8 cellular contexts compared by ENCODE assay signal in genomic region chr16:23453338-23454052, GRCh38. TPM values are rescaled to one million over a fixed set of nuclear protein-coding genes. Genes with fewer than 3 reads are reported as not detected.
DNase-seq lines count a peak whose midpoint lies in the region; ATAC-seq and TF ChIP-seq lines count a peak whose summit lies in the region.

No MANE protein-coding gene starts in this region.

- peak overlapping the region; percentile 51 for H3K27ac ChIP-seq in RWPE2 (ENCODE audit: poor library complexity, severe bottlenecking)

- peak overlapping the region; percentile 55 for H3K4me3 ChIP-seq in RWPE2 (ENCODE audit: severe bottlenecking)
- H3K4me3 ChIP-seq in fibroblast of the aortic adventitia (ENCODE audit: low read depth, low read length): peak overlapping the region; percentile 93
- H3K4me3 ChIP-seq in retinal pigment epithelial cell (ENCODE audit: low read length): peak overlapping the region; percentile 95

- H3K9me3 ChIP-seq in RWPE2 (ENCODE audit: severe bottlenecking): no peaks in the 10 kb centered on the region

- ATAC-seq in GM19023 (IDR thresholded peaks at IDR 0.05; ENCODE audit: unreplicated experiment) (peak; percentile 9), RWPE2 (ENCODE audit: low read depth) (peak; percentile 20), HG02870 (IDR thresholded peaks at IDR 0.05; ENCODE audit: unreplicated experiment) (no peak)

- H3K36me3 ChIP-seq in RWPE2 (ENCODE audit: low read depth): peaks cover 4% of the 10 kb centered on the region; the same call in 1 of the 2 replicates

- no peak for TF ChIP-seq CTCF in RWPE2 (IDR thresholded peaks at IDR 0.05; ENCODE audit: poor library complexity, severe bottlenecking)
- TF ChIP-seq CTCF in fibroblast of the aortic adventitia (IDR thresholded peaks at IDR 0.05; ENCODE audit: insufficient read depth, low read length): no peak
- no peak for TF ChIP-seq CTCF in retinal pigment epithelial cell (conservative IDR thresholded peaks at IDR 0.05; ENCODE audit: low read depth, low read length)

- no peaks in the 10 kb centered on the region for H3K27me3 ChIP-seq in RWPE2 (ENCODE audit: insufficient read depth, poor library complexity, severe bottlenecking)

- DNase-seq in RWPE2 (ENCODE audit: low spot score) (no peak), fibroblast of the aortic adventitia (ENCODE audit: low read depth) (no peak), retinal pigment epithelial cell (ENCODE audit: low read depth) (no peak), NK-92 (lab: John Stamatoyannopoulos, UW; ENCODE audit: unreplicated experiment) (no peak), SK-N-DZ (ENCODE audit: low spot score) (no peak), globus pallidus (ENCODE audit: low spot score) (no peak)

- H3K4me1 ChIP-seq in RWPE2 (ENCODE audit: insufficient read depth, poor library complexity, severe bottlenecking): peaks cover 8% of the 10 kb centered on the region

RNA-seq across cellular contexts. Expression of gene COG7, which starts 0.5 kb away (rescaled TPM):
- 10.2 and 18.9 TPM in 2 replicates for total RNA-seq in fibroblast of the aortic adventitia (ENCODE audit: low replicate concordance)
- 12.5 and 18.3 TPM in 2 replicates for polyA plus RNA-seq in SK-N-DZ (2014; cell fraction: cytosol; rRNA removed)
- 15.5 and 19.7 TPM in 2 replicates for polyA plus RNA-seq in SK-N-DZ (2014; cell fraction: nucleus; rRNA removed)

RNA-seq across cellular contexts. Expression of gene GGA2, which starts 56.8 kb away (rescaled TPM):
- 11.5 and 38.7 TPM in 2 replicates for total RNA-seq in fibroblast of the aortic adventitia (ENCODE audit: low replicate concordance)
- polyA plus RNA-seq in SK-N-DZ (2014; cell fraction: cytosol; rRNA removed): 57.7 and 67.8 TPM in 2 replicates
- polyA plus RNA-seq in SK-N-DZ (2014; cell fraction: nucleus; rRNA removed): 104 and 144 TPM in 2 replicates
